ENCODE assay signal across 2 cellular contexts in genomic region chr17:41648411-41649195, GRCh38.
TF ChIP-seq lines count a peak whose summit lies in the region.

No MANE protein-coding gene starts in this region.

TF ChIP-seq in GM23338, 12 proteins besides CTCF, POLR2A, EP300 and RAD21:
- TF ChIP-seq CREB1 (CRISPR knock-in tag; IDR thresholded peaks at IDR 0.05; ENCODE audit: low read depth) (0 out of 2 replicates have a peak, but pooled peaks have one; percentile 5), REST (IDR thresholded peaks at IDR 0.05; ENCODE audit: unreplicated experiment) (no peak), ZNF331 (CRISPR knock-in tag; IDR thresholded peaks at IDR 0.05; ENCODE audit: low read depth) (no peak), JUNB (IDR thresholded peaks at IDR 0.05; ENCODE audit: unreplicated experiment) (no peak), ETS1 (IDR thresholded peaks at IDR 0.05) (no peak), POLR2AphosphoS5 (IDR thresholded peaks at IDR 0.05; ENCODE audit: low read depth) (no peak)

TF ChIP-seq in K562, 482 proteins besides CTCF, POLR2A, EP300 and RAD21 (continues in another document):
- TF ChIP-seq KLF6 (CRISPR knock-in tag; IDR thresholded peaks at IDR 0.05; ENCODE audit: borderline replicate concordance): no peak
- TF ChIP-seq NFIC (IDR thresholded peaks at IDR 0.05): peak; percentile 52
- TF ChIP-seq PRMT5 (CRISPR knock-in tag; IDR thresholded peaks at IDR 0.05): no peak
- no peak for TF ChIP-seq CREB3 (tag; conservative IDR thresholded peaks at IDR 0.05; ENCODE audit: low read depth)
- no peak for TF ChIP-seq ELK3 (CRISPR knock-in tag; IDR thresholded peaks at IDR 0.05)
- TF ChIP-seq MAZ (CRISPR knock-in tag; conservative IDR thresholded peaks at IDR 0.05 in 1 of 2, IDR thresholded peaks at IDR 0.05 in 1 of 2): peak in 1 of 2 experiments; percentile 77; a peak in 2 of 4 replicates
- TF ChIP-seq ZBTB40 (IDR thresholded peaks at IDR 0.05): 0 out of 2 replicates have a peak, but pooled peaks have one; percentile 21
- TF ChIP-seq ZBTB40 (CRISPR knock-in tag; IDR thresholded peaks at IDR 0.05): no peak
- TF ChIP-seq ZBTB43 (CRISPR knock-in tag; IDR thresholded peaks at IDR 0.05): no peak
- no peak for TF ChIP-seq ESRRA (IDR thresholded peaks at IDR 0.05; ENCODE audit: borderline replicate concordance, low read depth)
- no peak for TF ChIP-seq ZSCAN32 (CRISPR knock-in tag; IDR thresholded peaks at IDR 0.05)
- TF ChIP-seq SMC3 (conservative IDR thresholded peaks at IDR 0.05; ENCODE audit: insufficient read depth, low read depth, low read length): peak; percentile 71; the same call in 1 of the 2 replicates
- TF ChIP-seq PBX2 (CRISPR knock-in tag; IDR thresholded peaks at IDR 0.05; ENCODE audit: low read depth): no peak
- TF ChIP-seq PBX2 (tag; conservative IDR thresholded peaks at IDR 0.05; ENCODE audit: low read depth): no peak
- TF ChIP-seq UBTF (IDR thresholded peaks at IDR 0.05; ENCODE audit: borderline replicate concordance in 1 of 2, low read depth in 2 of 2, low read length in 2 of 2): 0 out of 4 replicates have a peak, but pooled peaks of 1 of the 2 experiments have one; percentile 46
- peak; percentile 80; the same call in 1 of the 2 replicates for TF ChIP-seq SAFB (IDR thresholded peaks at IDR 0.05; ENCODE audit: borderline replicate concordance, low read depth, low read length)
- TF ChIP-seq MEF2D (tag; conservative IDR thresholded peaks at IDR 0.05; ENCODE audit: low read depth): no peak
- no peak for TF ChIP-seq ZNF583 (CRISPR knock-in tag; IDR thresholded peaks at IDR 0.05)
- TF ChIP-seq FOXP4 (CRISPR knock-in tag; IDR thresholded peaks at IDR 0.05; ENCODE audit: borderline replicate concordance): no peak
- no peak for TF ChIP-seq MTF1 (CRISPR knock-in tag; IDR thresholded peaks at IDR 0.05; ENCODE audit: borderline replicate concordance)
- 0 out of 2 replicates have a peak, but pooled peaks have one; percentile 17 for TF ChIP-seq ZBTB2 (IDR thresholded peaks at IDR 0.05)
- TF ChIP-seq ZNF778 (CRISPR knock-in tag; IDR thresholded peaks at IDR 0.05): no peak
- TF ChIP-seq CHCHD3 (CRISPR knock-in tag; IDR thresholded peaks at IDR 0.05): no peak
- no peak for TF ChIP-seq ETS1 (conservative IDR thresholded peaks at IDR 0.05; ENCODE audit: control insufficient read depth, low read depth, low read length)
- no peak for TF ChIP-seq ZC3H11A (IDR thresholded peaks at IDR 0.05; ENCODE audit: low read depth, low read length)
- TF ChIP-seq ARNT (IDR thresholded peaks at IDR 0.05): no peak
- peak; percentile 61 for TF ChIP-seq RB1 (IDR thresholded peaks at IDR 0.05; ENCODE audit: low read depth)
- TF ChIP-seq ZNF224 (CRISPR knock-in tag; IDR thresholded peaks at IDR 0.05): no peak
- TF ChIP-seq FOXJ3 (CRISPR knock-in tag; IDR thresholded peaks at IDR 0.05): no peak
- TF ChIP-seq TFAM (CRISPR knock-in tag; conservative IDR thresholded peaks at IDR 0.05): no peak
- TF ChIP-seq CBX3 (IDR thresholded peaks at IDR 0.05; ENCODE audit: borderline replicate concordance in 1 of 2, low read length in 2 of 2): no peak; a peak in 1 of 3 replicates
